In the genomic region with DNA sequence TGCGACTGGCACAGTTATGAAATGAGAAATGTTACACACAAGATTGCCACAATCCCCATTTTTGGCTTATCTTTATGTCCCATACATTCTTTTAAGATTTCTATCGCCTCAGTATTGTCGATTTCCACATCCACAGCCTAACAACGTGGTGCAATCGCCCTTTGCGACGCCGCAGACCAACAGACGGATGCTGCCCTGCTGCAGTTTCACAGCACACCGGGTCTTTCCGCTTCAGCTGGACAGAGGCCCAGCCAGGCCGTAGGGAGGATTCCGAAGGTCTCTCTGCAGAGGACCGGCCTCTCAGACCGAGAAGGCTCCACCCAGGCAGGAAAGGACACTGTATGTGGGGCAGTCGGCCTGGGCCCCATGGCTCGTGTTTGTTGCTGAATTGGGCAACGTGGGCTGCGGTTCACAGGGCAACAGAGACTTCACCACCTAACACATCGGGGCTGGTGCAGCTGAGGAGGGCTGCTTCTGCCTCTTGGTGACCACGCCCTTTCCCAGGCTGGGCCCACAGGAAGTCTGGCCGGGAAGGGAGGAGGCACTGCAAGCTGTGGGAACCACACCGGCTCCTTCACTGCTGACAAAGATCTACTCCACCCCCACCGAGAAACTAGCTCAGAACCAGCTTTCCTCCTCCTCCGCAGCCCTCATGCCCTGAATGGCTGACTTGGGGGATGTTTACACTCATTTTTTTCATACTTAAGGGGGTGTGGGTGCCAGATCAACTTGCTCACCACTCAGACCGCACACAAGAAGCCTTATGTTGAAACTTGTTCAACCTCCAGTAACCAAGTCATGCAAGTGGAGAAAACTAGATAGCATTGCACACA, we compare ENCODE assay signal across 8 cellular contexts. TPM values are rescaled to one million over a fixed set of nuclear protein-coding genes. Genes with fewer than 3 reads are reported as not detected.
DNase-seq lines count a peak whose midpoint lies in the region; ATAC-seq and TF ChIP-seq lines count a peak whose summit lies in the region.

No MANE protein-coding gene starts in this region.

- DNase-seq in Daoy (ENCODE audit: low read depth) (peak; percentile 99), T-helper 22 cell (ENCODE audit: low read depth) (peak; percentile 74), astrocyte of the cerebellum (ENCODE audit: low read depth) (peak; percentile 75), iPS DF 19.7 (ENCODE audit: low read depth, low spot score) (peak; percentile 76), sigmoid colon (peak; percentile 95), NCI-H2081 treated with DMSO at 0.1 percent for 48 hours (lab: John Stamatoyannopoulos, UW) (no peak)

- no peaks in the 10 kb centered on the region for H3K27me3 Mint-ChIP-seq in IgD-negative memory B cell

- peak overlapping the region; percentile 3 for H3K4me3 ChIP-seq in astrocyte of the cerebellum (ENCODE audit: low read depth, low read length)
- peak overlapping the region; percentile 18 to 44 (median 35) for H3K4me3 ChIP-seq in sigmoid colon

- ATAC-seq in GM21723 (IDR thresholded peaks at IDR 0.05; ENCODE audit: unreplicated experiment) = peak; percentile 91

- in situ Hi-C loops in astrocyte of the cerebellum (cut with HindIII; ENCODE audit: low sequenced_read_pairs) = loop anchor here (5.0 kb wide), 1 partner anchor 72 kb away; no protein-coding TSS in a partner anchor

- H3K36me3 ChIP-seq in sigmoid colon = no peaks in the 10 kb centered on the region

- peak overlapping the region; percentile 85 to 97 (median 90) for H3K27ac Mint-ChIP-seq in IgD-negative memory B cell

- peaks cover 37 to 51% (median 42%) of the 10 kb centered on the region in 3 donors for H3K4me1 Mint-ChIP-seq in IgD-negative memory B cell

- TF ChIP-seq CTCF in astrocyte of the cerebellum (IDR thresholded peaks at IDR 0.05; ENCODE audit: low read depth, low read length, missing control alignments) = no peak
- no peak for TF ChIP-seq CTCF in sigmoid colon (IDR thresholded peaks at IDR 0.05)

- TF ChIP-seq EP300 in sigmoid colon (IDR thresholded peaks at IDR 0.05) = no peak

- peak overlapping the region; percentile 61 to 80 (median 73) for H3K4me3 Mint-ChIP-seq in IgD-negative memory B cell

- peak in 1 of 2 donors; percentile 31 for TF ChIP-seq POLR2A in sigmoid colon (IDR thresholded peaks at IDR 0.05)

- H3K36me3 Mint-ChIP-seq in IgD-negative memory B cell = no peaks in the 10 kb centered on the region

- no peaks in the 10 kb centered on the region for H3K9me3 ChIP-seq in sigmoid colon

- no peaks in the 10 kb centered on the region for H3K27me3 ChIP-seq in sigmoid colon

- no peaks in the 10 kb centered on the region for H3K9me3 Mint-ChIP-seq in IgD-negative memory B cell

- intact Hi-C loops in sigmoid colon (cut with DNase I) = loop anchor here (1.0 kb wide), 1 partner anchor 40 kb away; no protein-coding TSS in a partner anchor

- peak overlapping the region; percentile 80 to 88 (median 84) for H3K27ac ChIP-seq in sigmoid colon

- 5 to 16% methylated on average over 26 of the region's 26 CpGs for WGBS in sigmoid colon, 2 donors

- peaks cover 0 to 20% (median 15%) of the 10 kb centered on the region in 4 donors for H3K4me1 ChIP-seq in sigmoid colon

RNA-seq across cellular contexts. Expression of gene MDM1, which starts 32.9 kb away (rescaled TPM):
- 20.5 and 21.6 TPM in 2 replicates for total RNA-seq in Daoy (2014; rRNA removed; shearing (Covaris generic))
- polyA plus RNA-seq in IgD-negative memory B cell = 18.0 TPM
- total RNA-seq in sigmoid colon = 100 to 1,000 TPM in 1 of 4 donors, 10 to 100 TPM in 3; 73.3 to 113 (median 89.9) TPM
- polyA plus RNA-seq in sigmoid colon = 1 to 10 TPM; 4.2 to 8.0 (median 5.4) TPM
